16 cellular contexts compared by ENCODE assay signal in the genomic region with DNA sequence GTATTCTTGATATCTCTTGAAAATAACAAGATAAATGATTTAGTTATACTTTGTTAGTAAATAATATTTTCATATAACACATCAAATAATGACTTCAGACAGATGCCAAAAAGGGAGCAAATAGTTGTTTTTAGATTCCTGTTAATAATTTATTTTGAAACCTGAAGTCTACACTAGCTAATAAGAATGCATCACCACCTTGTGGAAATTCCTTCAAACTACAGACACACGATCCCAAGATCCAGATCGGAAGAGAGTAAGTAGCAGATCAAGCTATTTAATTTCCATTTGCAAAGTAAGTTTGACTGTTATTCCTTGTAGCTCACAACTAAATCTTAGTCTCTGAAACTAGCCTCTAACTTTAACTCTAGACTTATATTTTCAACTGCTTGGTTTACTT. TPM values are rescaled to one million over a fixed set of nuclear protein-coding genes. Genes with fewer than 3 reads are reported as not detected.
DNase-seq lines count a peak whose midpoint lies in the region; ATAC-seq, FAIRE-seq and TF ChIP-seq lines count a peak whose summit lies in the region.
"Had no signal": no experiment of that assay in that cellular context is flagged by ENCODE, and none has a peak within 500 bp of the region (broad histone marks: within the 10 kb centered on the region; RNA-seq: fewer than 3 reads in every experiment).

No MANE protein-coding gene starts in this region.

- H3K36me3 ChIP-seq in bronchial epithelial cell (ENCODE audit: control insufficient read depth, insufficient read depth, low read length), result no peaks in the 10 kb centered on the region
- no peaks in the 10 kb centered on the region for H3K36me3 ChIP-seq in right lobe of liver

- H3K27me3 Mint-ChIP-seq in activated naive CD4-positive, alpha-beta T cell treated with anti-CD3 and anti-CD28 coated beads, Interleukin-2, amount 10 ng/mL, durations not matched to agents 7 days and 5 days, result no peaks in the 10 kb centered on the region

- 54% methylated on average over 2 of the region's 2 CpGs for WGBS in right lobe of liver (ENCODE audit: insufficient coverage, low coverage, low lambda C conversion rate, missing lambda C conversion rate)

- no peaks in the 10 kb centered on the region for H3K36me3 Mint-ChIP-seq in activated naive CD4-positive, alpha-beta T cell treated with anti-CD3 and anti-CD28 coated beads, Interleukin-2, amount 10 ng/mL, durations not matched to agents 7 days and 5 days

- intact Hi-C loops in right lobe of liver (cut with DNase I), result no loop called here

- H3K27ac ChIP-seq in right lobe of liver, result no peak overlapping the region
- H3K27ac ChIP-seq: HL-60 had no signal

- DNase-seq in DMS 273 (lab: John Stamatoyannopoulos, UW; ENCODE audit: unreplicated experiment), result peak; percentile 13
- DNase-seq in DMS 273 treated with DMSO at 0.1 percent for 48 hours (lab: John Stamatoyannopoulos, UW), result no peak
- peak; percentile 15 for DNase-seq in bronchial epithelial cell (ENCODE audit: low read depth)
- DNase-seq in right lobe of liver, result no peak
- no peak for DNase-seq in NCI-H1417 treated with DMSO at 0.1 percent for 48 hours (lab: John Stamatoyannopoulos, UW)
- no peak for DNase-seq in central memory CD4-positive, alpha-beta T cell
- DNase-seq in activated naive CD4-positive, alpha-beta T cell treated with anti-CD3 and anti-CD28 coated beads, Interleukin-2, amount 10 ng/mL, durations not matched to agents 7 days and 5 days, result no peak
- DNase-seq: cortex of kidney, NCI-H446, T1000 had no signal

- no peak for TF ChIP-seq POLR2A in right lobe of liver (IDR thresholded peaks at IDR 0.05)

- H3K27me3 ChIP-seq in bronchial epithelial cell (ENCODE audit: control insufficient read depth, insufficient read depth, low read length) (no peaks in the 10 kb centered on the region), right lobe of liver (no peaks in the 10 kb centered on the region)

- TF ChIP-seq CTCF in bronchial epithelial cell (IDR thresholded peaks at IDR 0.05; ENCODE audit: insufficient read depth, low read length, severe bottlenecking) (no peak), right lobe of liver (IDR thresholded peaks at IDR 0.05) (peak; percentile 11 to 36 (median 24))

- no peaks in the 10 kb centered on the region for H3K4me1 ChIP-seq in right lobe of liver

- peaks cover 6% of the 10 kb centered on the region for H3K9me3 Mint-ChIP-seq in activated naive CD4-positive, alpha-beta T cell treated with anti-CD3 and anti-CD28 coated beads, Interleukin-2, amount 10 ng/mL, durations not matched to agents 7 days and 5 days

- no peaks in the 10 kb centered on the region for H3K9me3 ChIP-seq in right lobe of liver

- H3K27ac Mint-ChIP-seq in activated naive CD4-positive, alpha-beta T cell treated with anti-CD3 and anti-CD28 coated beads, Interleukin-2, amount 10 ng/mL, durations not matched to agents 7 days and 5 days, result no peak overlapping the region

- peak; percentile 70 for TF ChIP-seq RAD21 in Ishikawa (IDR thresholded peaks at IDR 0.05; ENCODE audit: low read depth)

- H3K4me3 Mint-ChIP-seq in activated naive CD4-positive, alpha-beta T cell treated with anti-CD3 and anti-CD28 coated beads, Interleukin-2, amount 10 ng/mL, durations not matched to agents 7 days and 5 days, result no peak overlapping the region

- peak in 1 of 4 donors; percentile 29 for ATAC-seq in right lobe of liver
- ATAC-seq: Right ventricle myocardium inferior had no signal

- FAIRE-seq in bronchial epithelial cell (lab: Jason Lieb, UNC), result no peak

- H3K4me3 ChIP-seq in bronchial epithelial cell (ENCODE audit: low read depth, low read length) (no peak overlapping the region), right lobe of liver (no peak overlapping the region)
- H3K4me3 ChIP-seq: smooth muscle cell had no signal

- CTCF ChIA-PET in activated naive CD4-positive, alpha-beta T cell treated with anti-CD3 and anti-CD28 coated beads, Interleukin-2, amount 10 ng/mL, durations not matched to agents 7 days and 5 days (lab: Charles Lee), result interaction anchor here (0.8 to 1.1 kb wide), 2 partner anchors 15 to 384 kb away, joined by 3 to 5 read pairs; no protein-coding TSS in a partner anchor

- no peak for TF ChIP-seq EP300 in Ishikawa (IDR thresholded peaks at IDR 0.05; ENCODE audit: borderline replicate concordance)

- no peaks in the 10 kb centered on the region for H3K4me1 Mint-ChIP-seq in activated naive CD4-positive, alpha-beta T cell treated with anti-CD3 and anti-CD28 coated beads, Interleukin-2, amount 10 ng/mL, durations not matched to agents 7 days and 5 days

TF ChIP-seq in Ishikawa, 13 proteins besides CTCF, POLR2A, EP300 and RAD21:
- no peak for TF ChIP-seq TCF12 (IDR thresholded peaks at IDR 0.05; ENCODE audit: low read depth)
- TF ChIP-seq, protein P1, sequence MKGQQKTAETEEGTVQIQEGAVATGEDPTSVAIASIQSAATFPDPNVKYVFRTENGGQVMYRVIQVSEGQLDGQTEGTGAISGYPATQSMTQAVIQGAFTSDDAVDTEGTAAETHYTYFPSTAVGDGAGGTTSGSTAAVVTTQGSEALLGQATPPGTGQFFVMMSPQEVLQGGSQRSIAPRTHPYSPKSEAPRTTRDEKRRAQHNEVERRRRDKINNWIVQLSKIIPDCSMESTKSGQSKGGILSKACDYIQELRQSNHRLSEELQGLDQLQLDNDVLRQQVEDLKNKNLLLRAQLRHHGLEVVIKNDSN (IDR thresholded peaks at IDR 0.05), result no peak
- no peak for TF ChIP-seq YY1 (IDR thresholded peaks at IDR 0.05; ENCODE audit: low read depth)
- TF ChIP-seq, protein P2, sequence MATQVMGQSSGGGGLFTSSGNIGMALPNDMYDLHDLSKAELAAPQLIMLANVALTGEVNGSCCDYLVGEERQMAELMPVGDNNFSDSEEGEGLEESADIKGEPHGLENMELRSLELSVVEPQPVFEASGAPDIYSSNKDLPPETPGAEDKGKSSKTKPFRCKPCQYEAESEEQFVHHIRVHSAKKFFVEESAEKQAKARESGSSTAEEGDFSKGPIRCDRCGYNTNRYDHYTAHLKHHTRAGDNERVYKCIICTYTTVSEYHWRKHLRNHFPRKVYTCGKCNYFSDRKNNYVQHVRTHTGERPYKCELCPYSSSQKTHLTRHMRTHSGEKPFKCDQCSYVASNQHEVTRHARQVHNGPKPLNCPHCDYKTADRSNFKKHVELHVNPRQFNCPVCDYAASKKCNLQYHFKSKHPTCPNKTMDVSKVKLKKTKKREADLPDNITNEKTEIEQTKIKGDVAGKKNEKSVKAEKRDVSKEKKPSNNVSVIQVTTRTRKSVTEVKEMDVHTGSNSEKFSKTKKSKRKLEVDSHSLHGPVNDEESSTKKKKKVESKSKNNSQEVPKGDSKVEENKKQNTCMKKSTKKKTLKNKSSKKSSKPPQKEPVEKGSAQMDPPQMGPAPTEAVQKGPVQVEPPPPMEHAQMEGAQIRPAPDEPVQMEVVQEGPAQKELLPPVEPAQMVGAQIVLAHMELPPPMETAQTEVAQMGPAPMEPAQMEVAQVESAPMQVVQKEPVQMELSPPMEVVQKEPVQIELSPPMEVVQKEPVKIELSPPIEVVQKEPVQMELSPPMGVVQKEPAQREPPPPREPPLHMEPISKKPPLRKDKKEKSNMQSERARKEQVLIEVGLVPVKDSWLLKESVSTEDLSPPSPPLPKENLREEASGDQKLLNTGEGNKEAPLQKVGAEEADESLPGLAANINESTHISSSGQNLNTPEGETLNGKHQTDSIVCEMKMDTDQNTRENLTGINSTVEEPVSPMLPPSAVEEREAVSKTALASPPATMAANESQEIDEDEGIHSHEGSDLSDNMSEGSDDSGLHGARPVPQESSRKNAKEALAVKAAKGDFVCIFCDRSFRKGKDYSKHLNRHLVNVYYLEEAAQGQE (IDR thresholded peaks at IDR 0.05; ENCODE audit: low read depth), result no peak
- no peak for TF ChIP-seq FOXM1 (IDR thresholded peaks at IDR 0.05; ENCODE audit: borderline replicate concordance, low read depth)
TF ChIP-seq in Ishikawa: peak in this region for 0.

RNA-seq across cellular contexts. Expression of a gene that starts 35.5 kb away (rescaled TPM):
- total RNA-seq in bronchial epithelial cell, result 1.8 and 6.1 TPM in 2 replicates
- total RNA-seq in right lobe of liver, result not detected
- total RNA-seq: A172, osteoblast, Right ventricle myocardium inferior had no signal

Comparison
In these comparisons a context has a peak if more than half of its experiments do, and no peak if none do; other contexts are left out.
1. DNase-seq: peak in DMS 273 (single experiment) and bronchial epithelial cell (single experiment); none in DMS 273 treated with DMSO at 0.1 percent for 48 hours (single experiment), right lobe of liver (0 of 3), NCI-H1417 treated with DMSO at 0.1 percent for 48 hours (single experiment), central memory CD4-positive, alpha-beta T cell (single experiment) and activated naive CD4-positive, alpha-beta T cell treated with anti-CD3 and anti-CD28 coated beads, Interleukin-2, amount 10 ng/mL, durations not matched to agents 7 days and 5 days (single experiment).